ENCODE assay signal across 8 cellular contexts in the genomic region with DNA sequence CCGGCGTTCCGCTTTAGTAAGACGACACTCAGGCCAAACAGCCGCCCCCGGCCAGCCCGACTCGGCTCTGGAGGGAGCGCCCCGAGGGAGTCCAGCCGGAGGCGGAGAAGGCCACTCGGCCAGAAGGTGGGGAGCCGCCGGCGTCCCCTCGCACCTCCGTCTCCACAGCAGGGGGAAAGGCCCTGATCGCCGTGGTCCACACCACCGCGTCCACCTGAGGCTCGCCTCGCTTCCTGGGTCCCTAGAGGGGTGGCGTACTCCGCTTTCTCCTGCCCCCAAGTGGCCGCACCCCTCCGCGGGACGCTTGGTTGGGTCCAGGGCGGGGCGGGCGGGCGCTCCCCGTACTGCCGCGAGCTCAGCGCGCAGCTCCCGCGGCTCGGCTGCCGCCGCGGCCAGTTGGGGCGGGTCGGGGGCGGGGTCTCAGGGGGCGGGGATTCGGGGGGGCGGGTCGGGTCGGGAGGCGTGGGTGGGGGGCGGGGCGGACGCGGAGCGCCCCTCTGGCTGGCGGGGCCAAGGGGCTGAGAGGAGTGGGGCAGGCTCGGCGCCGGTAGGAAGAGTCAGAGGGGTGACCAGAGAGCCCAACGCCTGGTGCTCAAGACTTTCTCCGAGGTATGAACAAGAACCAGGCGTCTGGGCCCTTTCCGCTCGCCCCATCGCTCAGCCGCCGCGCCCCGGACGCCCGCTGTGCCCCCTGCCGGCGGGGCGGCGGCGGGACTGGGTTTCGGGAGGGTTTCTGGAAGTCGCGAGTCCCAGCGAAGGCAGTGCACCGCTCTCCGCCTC. TPM values are rescaled to one million over a fixed set of nuclear protein-coding genes. Genes with fewer than 3 reads are reported as not detected.
DNase-seq lines count a peak whose midpoint lies in the region; ATAC-seq and TF ChIP-seq lines count a peak whose summit lies in the region.

FRMD6 (plus strand) TSS at position 523 of the 780 bp plus-strand sequence. CDS start 37,927 bp downstream, outside the sequence.

- no peaks in the 10 kb centered on the region for H3K9me3 Mint-ChIP-seq in WTC11

- ATAC-seq in HG02981 (IDR thresholded peaks at IDR 0.05; ENCODE audit: unreplicated experiment), result peak; percentile 71
- ATAC-seq in WTC11, result peak; percentile 80

- CTCF ChIA-PET in WTC11 (lab: Charles Lee), result interaction anchor here (0.6 to 2.5 kb wide), 20 partner anchors 9 to 791 kb away, joined by 3 to 16 read pairs (median 4); no protein-coding TSS in a partner anchor

- peak; percentile 40; the same call in 1 of the 2 replicates for TF ChIP-seq CTCF in WTC11 (IDR thresholded peaks at IDR 0.05)
- TF ChIP-seq CTCF in cardiac fibroblast (IDR thresholded peaks at IDR 0.05; ENCODE audit: low read depth, low read length), result peak; percentile 45

- H3K27me3 Mint-ChIP-seq in WTC11 (ENCODE audit: low read depth), result no peaks in the 10 kb centered on the region

- H3K27ac Mint-ChIP-seq in WTC11, result peak within 1 kb of the TSS; percentile 79

- H3K36me3 Mint-ChIP-seq in WTC11, result no peaks in the 10 kb centered on the region

- POLR2A ChIA-PET in WTC11 (lab: Charles Lee), result interaction anchor here (0.5 to 1.0 kb wide), 3 partner anchors 51 to 125 kb away, joined by 3 read pairs; no protein-coding TSS in a partner anchor

- peak within 1 kb of the TSS; percentile 93 for H3K4me3 Mint-ChIP-seq in WTC11

- H3K4me1 Mint-ChIP-seq in WTC11, result peaks cover 37% of the 10 kb centered on the region

- DNase-seq in NK-92 treated with Interleukin-12 subunit alpha and Interleukin-12 subunit beta, amount 100 ng/mL, for 24 hours (lab: John Stamatoyannopoulos, UW), result peak; percentile 65
- no peak for DNase-seq in NK-92 (lab: John Stamatoyannopoulos, UW; ENCODE audit: unreplicated experiment)
- DNase-seq in NCI-H2029 treated with DMSO at 0.1 percent for 48 hours (lab: John Stamatoyannopoulos, UW), result peak; percentile 50
- peak; percentile 89 for DNase-seq in WTC11 (ENCODE audit: low spot score)
- peak; percentile 90 to 92 for DNase-seq in cardiac fibroblast (ENCODE audit: low read depth in 2 of 2)
- DNase-seq in iris pigment epithelial cell (ENCODE audit: low read depth), result peak; percentile 91
- DNase-seq in stimulated activated CD4-positive, alpha-beta T cell treated with anti-CD3 and anti-CD28 coated beads, Interleukin-12 subunit alpha, Interleukin-12 subunit beta, amount 100 ng/mL, for 24 hours (ENCODE audit: low read depth in 2 of 2), result peak; percentile 62 to 65

- H3K4me3 ChIP-seq in cardiac fibroblast (replicated peaks in 1 of 2; ENCODE audit: low read depth in 2 of 2, low read length in 2 of 2), result peak within 1 kb of the TSS; percentile 84 to 93

TF ChIP-seq in WTC11, 78 proteins besides CTCF, POLR2A, EP300 and RAD21:
- TF ChIP-seq, protein P1, sequence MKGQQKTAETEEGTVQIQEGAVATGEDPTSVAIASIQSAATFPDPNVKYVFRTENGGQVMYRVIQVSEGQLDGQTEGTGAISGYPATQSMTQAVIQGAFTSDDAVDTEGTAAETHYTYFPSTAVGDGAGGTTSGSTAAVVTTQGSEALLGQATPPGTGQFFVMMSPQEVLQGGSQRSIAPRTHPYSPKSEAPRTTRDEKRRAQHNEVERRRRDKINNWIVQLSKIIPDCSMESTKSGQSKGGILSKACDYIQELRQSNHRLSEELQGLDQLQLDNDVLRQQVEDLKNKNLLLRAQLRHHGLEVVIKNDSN (CRISPR knock-in tag; IDR thresholded peaks at IDR 0.05), result 0 out of 2 replicates have a peak, but pooled peaks have one; percentile 4
- no peak for TF ChIP-seq ZNF263 (CRISPR knock-in tag; IDR thresholded peaks at IDR 0.05; ENCODE audit: low read depth)
- TF ChIP-seq, protein P2, sequence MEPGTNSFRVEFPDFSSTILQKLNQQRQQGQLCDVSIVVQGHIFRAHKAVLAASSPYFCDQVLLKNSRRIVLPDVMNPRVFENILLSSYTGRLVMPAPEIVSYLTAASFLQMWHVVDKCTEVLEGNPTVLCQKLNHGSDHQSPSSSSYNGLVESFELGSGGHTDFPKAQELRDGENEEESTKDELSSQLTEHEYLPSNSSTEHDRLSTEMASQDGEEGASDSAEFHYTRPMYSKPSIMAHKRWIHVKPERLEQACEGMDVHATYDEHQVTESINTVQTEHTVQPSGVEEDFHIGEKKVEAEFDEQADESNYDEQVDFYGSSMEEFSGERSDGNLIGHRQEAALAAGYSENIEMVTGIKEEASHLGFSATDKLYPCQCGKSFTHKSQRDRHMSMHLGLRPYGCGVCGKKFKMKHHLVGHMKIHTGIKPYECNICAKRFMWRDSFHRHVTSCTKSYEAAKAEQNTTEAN (CRISPR knock-in tag; IDR thresholded peaks at IDR 0.05), result no peak
- TF ChIP-seq ZNF396 (CRISPR knock-in tag; IDR thresholded peaks at IDR 0.05; ENCODE audit: borderline replicate concordance), result no peak
- no peak for TF ChIP-seq ZNF416 (CRISPR knock-in tag; IDR thresholded peaks at IDR 0.05)
- no peak for TF ChIP-seq NR2C2 (CRISPR knock-in tag; IDR thresholded peaks at IDR 0.05)
- peak; percentile 57; the same call in 1 of the 2 replicates for TF ChIP-seq TP53 (CRISPR knock-in tag; IDR thresholded peaks at IDR 0.05)

RNA-seq across cellular contexts. Expression of gene FRMD6, which starts in this region (rescaled TPM):
- total RNA-seq in WTC11 (2021), result 13.3 to 21.8 TPM (median 17.0 TPM) in 3 replicates
